In genomic region chr13:44197791-44198770, GRCh38 we compare ENCODE assay signal across 9 cellular contexts.
DNase-seq lines count a peak whose midpoint lies in the region; ATAC-seq and TF ChIP-seq lines count a peak whose summit lies in the region.
"Had no signal": no experiment of that assay in that cellular context is flagged by ENCODE, and none has a peak within 500 bp of the region (broad histone marks: within the 10 kb centered on the region; RNA-seq: fewer than 3 reads in every experiment).

No MANE protein-coding gene starts in this region.

- H3K36me3 Mint-ChIP-seq in T-helper 2 cell treated with Interferon-gamma antibody and Interleukin-4, amounts not matched to agents 5 μg/mL and 100 μg/mL, for 36 hours (ENCODE audit: low read depth): no peaks in the 10 kb centered on the region

- no peak for TF ChIP-seq POLR2A in testis (IDR thresholded peaks at IDR 0.05)

- H3K4me1 ChIP-seq in parathyroid adenoma: peaks cover 3% of the 10 kb centered on the region
- H3K4me1 ChIP-seq in testis: peaks cover 3% of the 10 kb centered on the region
- H3K4me1 ChIP-seq in osteoblast (ENCODE audit: insufficient read depth, low read length): peaks cover 8% of the 10 kb centered on the region

- H3K27ac Mint-ChIP-seq in T-helper 2 cell treated with Interferon-gamma antibody and Interleukin-4, amounts not matched to agents 5 μg/mL and 100 μg/mL, for 36 hours: peak overlapping the region; percentile 28

- 81 to 90% methylated on average over 1 of the region's 1 CpG for WGBS in testis, 2 donors

- peak overlapping the region; percentile 47 for H3K27ac ChIP-seq in parathyroid adenoma
- H3K27ac ChIP-seq in testis: no peak overlapping the region
- H3K27ac ChIP-seq in RWPE1: no peak overlapping the region
- H3K27ac ChIP-seq in osteoblast (ENCODE audit: low read depth, low read length): no peak overlapping the region
- H3K27ac ChIP-seq: 22Rv1 had no signal

- H3K4me1 Mint-ChIP-seq in T-helper 2 cell treated with Interferon-gamma antibody and Interleukin-4, amounts not matched to agents 5 μg/mL and 100 μg/mL, for 36 hours (ENCODE audit: low read depth): peaks cover 29% of the 10 kb centered on the region

- H3K9me3 ChIP-seq in parathyroid adenoma (ENCODE audit: control insufficient read depth, low read length): no peaks in the 10 kb centered on the region
- H3K9me3 ChIP-seq in testis: no peaks in the 10 kb centered on the region
- H3K9me3 ChIP-seq in osteoblast (ENCODE audit: low read depth, low read length): no peaks in the 10 kb centered on the region

- no peak overlapping the region for H3K9ac ChIP-seq in parathyroid adenoma

- ATAC-seq in HG02885 (IDR thresholded peaks at IDR 0.05; ENCODE audit: poor library complexity, unreplicated experiment): peak; percentile 89

- H3K27me3 Mint-ChIP-seq in T-helper 2 cell treated with Interferon-gamma antibody and Interleukin-4, amounts not matched to agents 5 μg/mL and 100 μg/mL, for 36 hours (ENCODE audit: low read depth): peaks cover 49% of the 10 kb centered on the region

- H3K4me2 ChIP-seq in parathyroid adenoma (ENCODE audit: low read length): no peak overlapping the region
- H3K4me2 ChIP-seq in osteoblast (ENCODE audit: insufficient read depth, low read length): no peak overlapping the region

- TF ChIP-seq CTCF in parathyroid adenoma (IDR thresholded peaks at IDR 0.05) (no peak), testis (IDR thresholded peaks at IDR 0.05) (no peak), RWPE1 (conservative IDR thresholded peaks at IDR 0.05; ENCODE audit: low read depth) (no peak), osteoblast (IDR thresholded peaks at IDR 0.05; ENCODE audit: extremely low read depth, low read depth, low read length) (no peak)

- H3K79me2 ChIP-seq in parathyroid adenoma: no peaks in the 10 kb centered on the region
- H3K79me2 ChIP-seq in osteoblast (ENCODE audit: insufficient read depth, low read length): no peaks in the 10 kb centered on the region

- CTCF ChIA-PET in RWPE1 (lab: Yijun Ruan, JAX): no interaction called here

- no peaks in the 10 kb centered on the region for H3K27me3 ChIP-seq in parathyroid adenoma (ENCODE audit: control insufficient read depth, insufficient read depth, low read length)
- H3K27me3 ChIP-seq in testis: no peaks in the 10 kb centered on the region
- no peaks in the 10 kb centered on the region for H3K27me3 ChIP-seq in osteoblast (ENCODE audit: insufficient read depth, low read length)

- H3K4me3 ChIP-seq in parathyroid adenoma (ENCODE audit: low read depth, low read length) (no peak overlapping the region), testis (no peak overlapping the region), osteoblast (ENCODE audit: insufficient read depth, low read length) (no peak overlapping the region)

- intact Hi-C loops in testis (cut with DNase I; ENCODE audit: low total_unique reads): no loop called here

- no peaks in the 10 kb centered on the region for H4K20me1 ChIP-seq in osteoblast (ENCODE audit: insufficient read depth, low read length)

- H3K4me3 Mint-ChIP-seq in T-helper 2 cell treated with Interferon-gamma antibody and Interleukin-4, amounts not matched to agents 5 μg/mL and 100 μg/mL, for 36 hours: peak overlapping the region; percentile 40

- H3K36me3 ChIP-seq in parathyroid adenoma (ENCODE audit: control insufficient read depth, insufficient read depth, low read length) (no peaks in the 10 kb centered on the region), testis (ENCODE audit: low read depth, missing control alignments) (no peaks in the 10 kb centered on the region), osteoblast (ENCODE audit: insufficient read depth, low read length) (no peaks in the 10 kb centered on the region)

- DNase-seq in DMS53 (lab: John Stamatoyannopoulos, UW): peak; percentile 31
- DNase-seq in DMS53 treated with DMSO at 0.1 percent for 48 hours (lab: John Stamatoyannopoulos, UW; ENCODE audit: unreplicated experiment): no peak
- DNase-seq in T-helper 2 cell treated with Interferon-gamma antibody and Interleukin-4, amounts not matched to agents 5 μg/mL and 100 μg/mL, for 36 hours (ENCODE audit: low spot score): peak; percentile 68
- DNase-seq in testis: no peak
- no peak for DNase-seq in RWPE1 (ENCODE audit: low spot score)
- no peak for DNase-seq in osteoblast (ENCODE audit: insufficient read length, low spot score, missing footprints)

- POLR2A ChIA-PET in RWPE1 (lab: Yijun Ruan, JAX; ENCODE audit: low non-redundant PET): no interaction called here

- H3K9me3 Mint-ChIP-seq in T-helper 2 cell treated with Interferon-gamma antibody and Interleukin-4, amounts not matched to agents 5 μg/mL and 100 μg/mL, for 36 hours: no peaks in the 10 kb centered on the region

- H2AFZ ChIP-seq in parathyroid adenoma: peak overlapping the region; percentile 62
- H2AFZ ChIP-seq in osteoblast (ENCODE audit: low read length): no peak overlapping the region

Comparison
In these comparisons a context has a peak if more than half of its experiments do, and no peak if none do; other contexts are left out.
1. DNase-seq: peak in DMS53 (single experiment) and T-helper 2 cell treated with Interferon-gamma antibody and Interleukin-4, amounts not matched to agents 5 μg/mL and 100 μg/mL, for 36 hours (single experiment); none in DMS53 treated with DMSO at 0.1 percent for 48 hours (single experiment), testis (single experiment), RWPE1 (single experiment) and osteoblast (single experiment).